In the genomic region with DNA sequence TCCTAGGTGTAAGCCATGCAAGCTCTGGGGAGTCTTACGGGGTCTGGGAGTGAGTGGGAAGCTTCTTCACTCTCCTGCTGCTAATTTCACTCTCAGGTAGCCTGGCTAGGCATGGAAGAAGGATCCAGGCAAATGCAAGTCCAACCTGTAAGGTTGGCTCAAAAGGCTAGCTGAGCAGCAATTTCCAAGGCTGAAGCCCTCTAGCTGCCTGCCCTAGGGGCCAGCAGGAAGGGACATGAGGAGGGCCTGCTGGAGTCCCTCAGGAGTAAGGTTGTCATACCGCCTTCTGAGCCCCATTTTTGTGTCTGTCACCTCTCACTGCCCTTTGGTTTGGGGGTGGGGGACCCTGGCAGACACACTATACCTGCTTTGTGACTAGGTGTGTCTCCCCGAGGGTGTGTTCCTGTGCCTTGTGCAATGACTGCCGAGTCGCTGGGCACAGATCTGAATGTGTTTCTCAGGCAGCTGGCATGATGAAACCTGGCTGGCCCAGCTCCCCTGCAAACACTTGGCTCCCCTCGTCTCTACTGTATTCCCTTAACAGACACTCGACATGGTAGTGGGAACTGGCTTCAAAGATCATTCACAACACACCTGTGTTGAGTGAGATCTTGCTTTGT, we compare ENCODE assay signal across 26 cellular contexts.
DNase-seq lines count a peak whose midpoint lies in the region; ATAC-seq, FAIRE-seq and TF ChIP-seq lines count a peak whose summit lies in the region.
"Had no signal": no experiment of that assay in that cellular context is flagged by ENCODE, and none has a peak within 500 bp of the region (broad histone marks: within the 10 kb centered on the region; RNA-seq: fewer than 3 reads in every experiment).

No MANE protein-coding gene starts in this region.

- H3K36me3 ChIP-seq in lower lobe of right lung (no peaks in the 10 kb centered on the region), kidney (ENCODE audit: control insufficient read depth in 1 of 2, insufficient read depth in 2 of 2, low read length in 2 of 2) (no peaks in the 10 kb centered on the region)
- H3K36me3 ChIP-seq: BLaER1 treated with 17β-estradiol and CSF1 and Interleukin-3, amounts not matched to agents 10 nM and 100 nM; heart left ventricle; stomach; vagina had no signal

- no peak overlapping the region for H3K9ac ChIP-seq in kidney (ENCODE audit: low read length in 2 of 2)
- H3K9ac ChIP-seq: BLaER1 treated with 17β-estradiol and CSF1 and Interleukin-3, amounts not matched to agents 10 nM and 100 nM had no signal

- DNase-seq in Right ventricle myocardium inferior (ENCODE audit: missing footprints) (no peak), Right ventricle myocardium superior (no peak), dedifferentiated amniotic fluid mesenchymal stem cell (ENCODE audit: extremely low spot score) (peak; percentile 9), lower lobe of right lung (peak; percentile 64), pons (ENCODE audit: low spot score) (no peak), T-helper 1 cell (no peak), cerebellum (ENCODE audit: low spot score) (no peak), kidney (no peak)
- DNase-seq: ACHN; activated naive CD4-positive, alpha-beta T cell treated with anti-CD3 and anti-CD28 coated beads, Interleukin-2, amount 50 U/mL, for 16 hours; activated T-cell treated with anti-CD3 and anti-CD28 coated beads, Interleukin-2, amount 50 U/mL, for 24 hours; cerebellar nuclear complex; effector memory CD8-positive, alpha-beta T cell; GDM1; heart left ventricle; MM.1S; NCI-H446 treated with DMSO at 0.1 percent for 48 hours; nucleus accumbens; retina; stomach; T1000 had no signal

- H3K4me1 ChIP-seq in lower lobe of right lung (no peaks in the 10 kb centered on the region), kidney (ENCODE audit: control insufficient read depth in 1 of 2, insufficient read depth in 1 of 2, low read depth in 1 of 2, low read length in 2 of 2) (no peaks in the 10 kb centered on the region)
- H3K4me1 ChIP-seq: BLaER1 treated with 17β-estradiol and CSF1 and Interleukin-3, amounts not matched to agents 10 nM and 100 nM; heart left ventricle; stomach; vagina had no signal

- intact Hi-C loops in Right ventricle myocardium inferior (cut with DNase I): no loop called here
- intact Hi-C loops in Right ventricle myocardium superior (cut with DNase I): no loop called here
- intact Hi-C loops in lower lobe of right lung (cut with DNase I): no loop called here
- intact Hi-C loops in kidney (cut with DNase I): no loop called here

- peak; percentile 20 for ATAC-seq in Right ventricle myocardium inferior
- ATAC-seq in Right ventricle myocardium superior (ENCODE audit: poor library complexity): no peak
- ATAC-seq in lower lobe of right lung: peak; percentile 69
- ATAC-seq: activated CD4-positive, CD25-positive, alpha-beta regulatory T cell treated with anti-CD3 and anti-CD28 coated beads, Interleukin-2, amount 50 U/mL, for 24 hours; effector memory CD8-positive, alpha-beta T cell; heart left ventricle had no signal

- no peak overlapping the region for H3K27ac ChIP-seq in lower lobe of right lung
- H3K27ac ChIP-seq in kidney (ENCODE audit: low read depth in 2 of 2, low read length in 2 of 2): no peak overlapping the region
- H3K27ac ChIP-seq: BLaER1 treated with 17β-estradiol and CSF1 and Interleukin-3, amounts not matched to agents 10 nM and 100 nM; heart left ventricle; RWPE1; stomach; vagina had no signal

- no peak for FAIRE-seq in kidney (lab: Jason Lieb, UNC)
- FAIRE-seq: astrocyte had no signal

- no peaks in the 10 kb centered on the region for H3K27me3 ChIP-seq in lower lobe of right lung (ENCODE audit: low read depth)
- H3K27me3 ChIP-seq: BLaER1 treated with 17β-estradiol and CSF1 and Interleukin-3, amounts not matched to agents 10 nM and 100 nM; stomach; vagina had no signal

- no peaks in the 10 kb centered on the region for H3K9me3 ChIP-seq in lower lobe of right lung
- no peaks in the 10 kb centered on the region for H3K9me3 ChIP-seq in kidney (ENCODE audit: control insufficient read depth in 1 of 2, low read length in 2 of 2)
- H3K9me3 ChIP-seq: stomach, vagina had no signal

- H3K4me3 ChIP-seq in lower lobe of right lung (no peak overlapping the region), kidney (ENCODE audit: low read length in 2 of 2) (no peak overlapping the region)
- H3K4me3 ChIP-seq: BLaER1 treated with 17β-estradiol and CSF1 and Interleukin-3, amounts not matched to agents 10 nM and 100 nM; heart left ventricle; stomach; vagina had no signal

- TF ChIP-seq CTCF in lower lobe of right lung (IDR thresholded peaks at IDR 0.05): no peak
- no peak for TF ChIP-seq CTCF in kidney (IDR thresholded peaks at IDR 0.05; ENCODE audit: borderline replicate concordance, extremely low read depth, insufficient read depth)

Comparison
In these comparisons a context has a peak if more than half of its experiments do, and no peak if none do; other contexts are left out.
1. DNase-seq: peak in dedifferentiated amniotic fluid mesenchymal stem cell (single experiment) and lower lobe of right lung (single experiment); none in Right ventricle myocardium inferior (single experiment), Right ventricle myocardium superior (single experiment), pons (single experiment), T-helper 1 cell (0 of 5), cerebellum (single experiment) and kidney (single experiment).